In the genomic region with DNA sequence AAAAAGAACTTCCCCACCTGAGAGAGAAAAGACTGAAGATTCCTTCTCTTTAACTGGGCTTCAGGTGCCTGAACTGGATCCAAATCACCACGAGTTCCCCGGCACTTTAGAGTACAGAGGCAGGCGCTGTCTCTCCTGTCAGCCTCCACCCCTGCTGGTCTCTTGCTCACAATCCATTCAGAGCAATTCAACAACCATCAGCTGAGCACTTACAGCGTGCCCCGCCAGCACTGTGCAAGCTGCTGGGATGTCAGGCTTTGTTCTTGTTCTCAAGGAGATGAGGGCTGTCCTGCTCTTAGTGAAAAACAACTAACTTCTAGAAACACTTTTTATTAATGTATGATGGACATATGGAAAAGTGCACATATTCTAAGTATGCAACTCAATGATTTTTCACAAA, we compare ENCODE assay signal across 12 cellular contexts.
DNase-seq lines count a peak whose midpoint lies in the region; ATAC-seq and TF ChIP-seq lines count a peak whose summit lies in the region.
"Had no signal": no experiment of that assay in that cellular context is flagged by ENCODE, and none has a peak within 500 bp of the region (broad histone marks: within the 10 kb centered on the region; RNA-seq: fewer than 3 reads in every experiment).

No MANE protein-coding gene starts in this region.

- no peaks in the 10 kb centered on the region for H3K36me3 Mint-ChIP-seq in nephron (ENCODE audit: low read depth)
- H3K36me3 Mint-ChIP-seq: activated naive CD4-positive, alpha-beta T cell treated with anti-CD3 and anti-CD28 coated beads, Interleukin-2, amount 10 ng/mL, durations not matched to agents 7 days and 5 days had no signal

- H3K9me3 Mint-ChIP-seq in nephron, result no peaks in the 10 kb centered on the region
- H3K9me3 Mint-ChIP-seq: activated naive CD4-positive, alpha-beta T cell treated with anti-CD3 and anti-CD28 coated beads, Interleukin-2, amount 10 ng/mL, durations not matched to agents 7 days and 5 days; T-helper 1 cell treated with Interleukin-12 subunit alpha and Interleukin-12 subunit beta and Interleukin-4 antibody, amounts not matched to agents 30 μg/mL and 1 μg/mL, for 36 hours had no signal

- no peak overlapping the region for H3K27ac Mint-ChIP-seq in nephron
- H3K27ac Mint-ChIP-seq: activated CD8-positive, alpha-beta T cell treated with anti-CD3 and anti-CD28 coated beads, Interleukin-2, amount 10 ng/mL, durations not matched to agents 7 days and 5 days; activated naive CD4-positive, alpha-beta T cell treated with anti-CD3 and anti-CD28 coated beads, Interleukin-2, amount 10 ng/mL, durations not matched to agents 7 days and 5 days; T-helper 1 cell treated with Interleukin-12 subunit alpha and Interleukin-12 subunit beta and Interleukin-4 antibody, amounts not matched to agents 30 μg/mL and 1 μg/mL, for 36 hours had no signal

- H3K27me3 Mint-ChIP-seq in nephron (ENCODE audit: low read depth), result peaks cover 70% of the 10 kb centered on the region

- no peak for TF ChIP-seq CTCF in nephron (IDR thresholded peaks at IDR 0.05; ENCODE audit: unreplicated experiment in 3 of 3)

- peaks cover 15% of the 10 kb centered on the region for H3K4me1 Mint-ChIP-seq in nephron

- ATAC-seq in HG02798 (IDR thresholded peaks at IDR 0.05; ENCODE audit: poor library complexity, unreplicated experiment) (no peak), GM18870 (IDR thresholded peaks at IDR 0.05; ENCODE audit: unreplicated experiment) (no peak)
- ATAC-seq: activated CD8-positive, alpha-beta T cell treated with anti-CD3 and anti-CD28 coated beads, Interleukin-2, amount 10 ng/mL, durations not matched to agents 7 days and 5 days; PC-3 had no signal

- peak overlapping the region; percentile 72 to 78 (median 75) for H3K4me3 Mint-ChIP-seq in nephron
- H3K4me3 Mint-ChIP-seq: activated CD8-positive, alpha-beta T cell treated with anti-CD3 and anti-CD28 coated beads, Interleukin-2, amount 10 ng/mL, durations not matched to agents 7 days and 5 days; activated naive CD4-positive, alpha-beta T cell treated with anti-CD3 and anti-CD28 coated beads, Interleukin-2, amount 10 ng/mL, durations not matched to agents 7 days and 5 days had no signal

- DNase-seq in DMS153 treated with DMSO at 0.1 percent for 48 hours (lab: John Stamatoyannopoulos, UW; ENCODE audit: unreplicated experiment) (peak; percentile 21), NCI-H1105 treated with DMSO at 0.1 percent for 48 hours (lab: John Stamatoyannopoulos, UW) (peak; percentile 46), astrocyte of the hippocampus (ENCODE audit: low read depth, low spot score) (peak; percentile 27), NCI-H1694 treated with DMSO at 0.1 percent for 48 hours (lab: John Stamatoyannopoulos, UW) (no peak)
- DNase-seq: activated CD8-positive, alpha-beta T cell treated with anti-CD3 and anti-CD28 coated beads, Interleukin-2, amount 10 ng/mL, durations not matched to agents 7 days and 5 days; activated naive CD4-positive, alpha-beta T cell treated with anti-CD3 and anti-CD28 coated beads, Interleukin-2, amount 10 ng/mL, durations not matched to agents 7 days and 5 days; MV-4-11; PC-3 had no signal
